In the genomic region with DNA sequence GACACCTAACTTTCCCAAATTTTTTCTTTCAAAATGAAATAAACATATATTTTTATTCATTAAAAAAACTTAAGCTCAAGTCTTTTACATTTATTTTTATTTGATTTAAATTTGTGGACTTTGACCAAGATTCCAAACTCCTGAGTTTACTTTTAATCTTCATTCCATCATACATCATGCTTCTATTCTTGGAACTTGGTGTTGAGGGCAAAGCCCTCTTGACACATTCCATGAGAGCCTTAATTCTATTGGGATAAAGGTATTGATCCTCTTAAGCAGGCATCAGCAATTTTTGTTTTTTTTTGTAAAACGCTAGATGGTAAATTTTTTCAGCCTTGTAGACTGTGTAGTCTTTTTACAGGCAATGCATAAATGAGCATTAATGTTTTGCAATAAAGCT, we compare ENCODE assay signal across 14 cellular contexts. TPM values are rescaled to one million over a fixed set of nuclear protein-coding genes. Genes with fewer than 3 reads are reported as not detected.
DNase-seq lines count a peak whose midpoint lies in the region; ATAC-seq and TF ChIP-seq lines count a peak whose summit lies in the region.
"Had no signal": no experiment of that assay in that cellular context is flagged by ENCODE, and none has a peak within 500 bp of the region (broad histone marks: within the 10 kb centered on the region; RNA-seq: fewer than 3 reads in every experiment).

No MANE protein-coding gene starts in this region.

- peak; percentile 12 for DNase-seq in AG20443 (ENCODE audit: low spot score)
- peak; percentile 11 for DNase-seq in HS-5 (ENCODE audit: low read depth)
- peak; percentile 26 for DNase-seq in fibroblast of the aortic adventitia (ENCODE audit: low read depth)
- peak; percentile 1 for DNase-seq in stromal cell of bone marrow (ENCODE audit: low read depth)
- DNase-seq in thyroid gland, result no peak
- DNase-seq: 8988T; C1 segment of cervical spinal cord; Calu3; CD4-positive, alpha-beta T cell; DMS 273 treated with DMSO at 0.1 percent for 48 hours; KG1 had no signal

- H3K4me3 ChIP-seq in fibroblast of the aortic adventitia (ENCODE audit: low read depth, low read length), result no peak overlapping the region
- no peak overlapping the region for H3K4me3 ChIP-seq in thyroid gland (replicated peaks in 1 of 3)

- H3K9me3 ChIP-seq in thyroid gland, result no peaks in the 10 kb centered on the region

- no peaks in the 10 kb centered on the region for H3K36me3 ChIP-seq in thyroid gland

- TF ChIP-seq POLR2A in thyroid gland (IDR thresholded peaks at IDR 0.05), result no peak

- intact Hi-C loops in thyroid gland (cut with DNase I), result no loop called here

- WGBS in thyroid gland, 2 donors, result 75 to 76% methylated on average over 1 of the region's 1 CpG

- no peak for TF ChIP-seq CTCF in fibroblast of the aortic adventitia (IDR thresholded peaks at IDR 0.05; ENCODE audit: insufficient read depth, low read length)
- no peak for TF ChIP-seq CTCF in thyroid gland (IDR thresholded peaks at IDR 0.05)

- H3K27me3 ChIP-seq in thyroid gland, result no peaks in the 10 kb centered on the region

- ATAC-seq in SK-N-SH treated with all-trans-retinoic acid at 6 μM for 48 hours, result no peak
- ATAC-seq in HG02852 (IDR thresholded peaks at IDR 0.05; ENCODE audit: unreplicated experiment), result no peak
- ATAC-seq: HCT116 had no signal

- H3K27ac ChIP-seq in thyroid gland, result no peak overlapping the region

- H3K4me1 ChIP-seq in thyroid gland, result no peaks in the 10 kb centered on the region

TF ChIP-seq in SK-N-SH treated with all-trans-retinoic acid at 6 μM for 48 hours, 23 proteins besides CTCF, POLR2A, EP300 and RAD21:
- TF ChIP-seq, protein P1, sequence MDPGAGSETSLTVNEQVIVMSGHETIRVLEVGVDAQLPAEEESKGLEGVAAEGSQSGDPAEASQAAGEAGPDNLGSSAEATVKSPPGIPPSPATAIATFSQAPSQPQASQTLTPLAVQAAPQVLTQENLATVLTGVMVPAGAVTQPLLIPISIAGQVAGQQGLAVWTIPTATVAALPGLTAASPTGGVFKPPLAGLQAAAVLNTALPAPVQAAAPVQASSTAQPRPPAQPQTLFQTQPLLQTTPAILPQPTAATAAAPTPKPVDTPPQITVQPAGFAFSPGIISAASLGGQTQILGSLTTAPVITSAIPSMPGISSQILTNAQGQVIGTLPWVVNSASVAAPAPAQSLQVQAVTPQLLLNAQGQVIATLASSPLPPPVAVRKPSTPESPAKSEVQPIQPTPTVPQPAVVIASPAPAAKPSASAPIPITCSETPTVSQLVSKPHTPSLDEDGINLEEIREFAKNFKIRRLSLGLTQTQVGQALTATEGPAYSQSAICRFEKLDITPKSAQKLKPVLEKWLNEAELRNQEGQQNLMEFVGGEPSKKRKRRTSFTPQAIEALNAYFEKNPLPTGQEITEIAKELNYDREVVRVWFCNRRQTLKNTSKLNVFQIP (CRISPR knock-in tag; IDR thresholded peaks at IDR 0.05; ENCODE audit: borderline replicate concordance, low read depth), result no peak
- TF ChIP-seq TCF4 (CRISPR knock-in tag; IDR thresholded peaks at IDR 0.05; ENCODE audit: borderline replicate concordance) (no peak), ARNTL (CRISPR knock-in tag; IDR thresholded peaks at IDR 0.05; ENCODE audit: borderline replicate concordance, low read depth) (no peak), ISL1 (CRISPR knock-in tag; IDR thresholded peaks at IDR 0.05) (no peak), ZNF8 (CRISPR knock-in tag; IDR thresholded peaks at IDR 0.05) (no peak), ZFP30 (CRISPR knock-in tag; IDR thresholded peaks at IDR 0.05) (no peak), TOX (CRISPR knock-in tag; IDR thresholded peaks at IDR 0.05; ENCODE audit: borderline replicate concordance) (no peak), CSRNP3 (CRISPR knock-in tag; IDR thresholded peaks at IDR 0.05) (no peak), SNAI2 (CRISPR knock-in tag; IDR thresholded peaks at IDR 0.05) (no peak), OSR1 (CRISPR knock-in tag; IDR thresholded peaks at IDR 0.05) (no peak)
- TF ChIP-seq, protein P2, sequence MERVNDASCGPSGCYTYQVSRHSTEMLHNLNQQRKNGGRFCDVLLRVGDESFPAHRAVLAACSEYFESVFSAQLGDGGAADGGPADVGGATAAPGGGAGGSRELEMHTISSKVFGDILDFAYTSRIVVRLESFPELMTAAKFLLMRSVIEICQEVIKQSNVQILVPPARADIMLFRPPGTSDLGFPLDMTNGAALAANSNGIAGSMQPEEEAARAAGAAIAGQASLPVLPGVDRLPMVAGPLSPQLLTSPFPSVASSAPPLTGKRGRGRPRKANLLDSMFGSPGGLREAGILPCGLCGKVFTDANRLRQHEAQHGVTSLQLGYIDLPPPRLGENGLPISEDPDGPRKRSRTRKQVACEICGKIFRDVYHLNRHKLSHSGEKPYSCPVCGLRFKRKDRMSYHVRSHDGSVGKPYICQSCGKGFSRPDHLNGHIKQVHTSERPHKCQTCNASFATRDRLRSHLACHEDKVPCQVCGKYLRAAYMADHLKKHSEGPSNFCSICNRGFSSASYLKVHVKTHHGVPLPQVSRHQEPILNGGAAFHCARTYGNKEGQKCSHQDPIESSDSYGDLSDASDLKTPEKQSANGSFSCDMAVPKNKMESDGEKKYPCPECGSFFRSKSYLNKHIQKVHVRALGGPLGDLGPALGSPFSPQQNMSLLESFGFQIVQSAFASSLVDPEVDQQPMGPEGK (CRISPR knock-in tag; IDR thresholded peaks at IDR 0.05; ENCODE audit: borderline replicate concordance), result no peak
TF ChIP-seq in SK-N-SH treated with all-trans-retinoic acid at 6 μM for 48 hours: peak in this region for 0.

RNA-seq across cellular contexts. Expression of gene FBXO4, which starts 53.6 kb away (rescaled TPM):
- total RNA-seq in fibroblast of the aortic adventitia (ENCODE audit: low replicate concordance) (10.5 and 25.0 TPM in 2 replicates), thyroid gland (10 to 100 TPM; 22.0 to 26.5 (median 23.4) TPM)

Comparison
In these comparisons a context has a peak if more than half of its experiments do, and no peak if none do; other contexts are left out.
1. DNase-seq: peak in AG20443 (single experiment), HS-5 (single experiment), fibroblast of the aortic adventitia (single experiment) and stromal cell of bone marrow (single experiment); none in thyroid gland (0 of 2).